26 cellular contexts compared by ENCODE assay signal in the genomic region with DNA sequence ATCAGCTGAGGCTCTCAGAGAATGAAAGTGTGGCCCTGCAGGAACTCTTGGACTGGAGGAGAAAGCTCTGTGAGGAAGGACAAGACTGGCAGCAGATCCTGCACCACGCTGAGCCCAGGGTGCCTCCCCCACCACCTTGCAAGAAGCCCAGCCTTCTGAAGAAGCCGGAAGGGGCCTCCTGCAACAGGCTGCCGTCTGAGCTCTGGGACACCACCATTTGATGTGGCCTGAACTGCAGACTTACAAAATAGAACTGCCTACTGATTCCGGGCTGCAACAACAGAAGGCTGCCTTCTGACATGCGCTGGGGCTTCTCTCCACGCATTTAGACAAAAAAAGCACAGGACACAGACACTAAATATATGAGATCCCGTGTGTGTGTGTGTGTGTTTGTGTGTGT.
"Had no signal": no experiment of that assay in that cellular context is flagged by ENCODE, and none has a peak within 500 bp of the region (broad histone marks: within the 10 kb centered on the region; RNA-seq: fewer than 3 reads in every experiment).

No MANE protein-coding gene starts in this region.

- H3K27me3 Mint-ChIP-seq: activated CD4-positive, alpha-beta memory T cell treated with anti-CD3 and anti-CD28 coated beads for 36 hours; activated CD4-positive, alpha-beta T cell treated with anti-CD3 and anti-CD28 coated beads, Interleukin-2, amount 10 ng/mL, durations not matched to agents 7 days and 5 days had no signal

- H3K36me3 Mint-ChIP-seq: activated CD4-positive, alpha-beta memory T cell treated with anti-CD3 and anti-CD28 coated beads for 36 hours; activated naive CD4-positive, alpha-beta T cell treated with anti-CD3 and anti-CD28 coated beads, Interleukin-2, amount 50 U/mL, for 72 hours; T-cell had no signal

- H3K4me3 Mint-ChIP-seq: activated CD4-positive, alpha-beta memory T cell treated with anti-CD3 and anti-CD28 coated beads for 36 hours; activated CD4-positive, alpha-beta T cell treated with anti-CD3 and anti-CD28 coated beads, Interleukin-2, amount 10 ng/mL, durations not matched to agents 7 days and 5 days; activated T-cell treated with anti-CD3 and anti-CD28 coated beads, Interleukin-2, amount 50 U/mL, for 4 hours; T-cell had no signal

- H3K27me3 ChIP-seq: brain microvascular endothelial cell, cardiac muscle cell had no signal

- H3K9me3 Mint-ChIP-seq: activated CD4-positive, alpha-beta memory T cell treated with anti-CD3 and anti-CD28 coated beads for 36 hours; activated CD4-positive, alpha-beta T cell treated with anti-CD3 and anti-CD28 coated beads, Interleukin-2, amount 10 ng/mL, durations not matched to agents 7 days and 5 days; activated naive CD4-positive, alpha-beta T cell treated with anti-CD3 and anti-CD28 coated beads, Interleukin-2, amount 50 U/mL, for 72 hours; activated T-cell treated with anti-CD3 and anti-CD28 coated beads, Interleukin-2, amount 50 U/mL, for 4 hours had no signal

- H3K27ac ChIP-seq: brain microvascular endothelial cell, cardiac muscle cell, VCaP had no signal

- DNase-seq: activated CD4-positive, alpha-beta memory T cell treated with anti-CD3 and anti-CD28 coated beads for 36 hours; activated CD4-positive, alpha-beta T cell treated with anti-CD3 and anti-CD28 coated beads, Interleukin-2, amount 10 ng/mL, durations not matched to agents 7 days and 5 days; activated CD4-positive, CD25-positive, alpha-beta regulatory T cell; activated CD8-positive, alpha-beta memory T cell treated with anti-CD3 and anti-CD28 coated beads for 24 hours; activated effector memory CD4-positive, alpha-beta T cell treated with anti-CD3 and anti-CD28 coated beads, Interleukin-2, amount 50 U/mL, for 16 hours; activated naive CD4-positive, alpha-beta T cell treated with Interleukin-2 at 50 U/mL for 16 hours; activated T-cell treated with anti-CD3 and anti-CD28 coated beads, Interleukin-2, amount 50 U/mL, for 4 hours; brain microvascular endothelial cell; Kasumi-1; NCI-H1092; NCI-H1417 treated with DMSO at 0.1 percent for 48 hours; NCI-H1694; NCI-H2029; NCI-H2107; NCI-H2171 treated with DMSO at 0.1 percent for 48 hours; NCI-H226; NCI-H526 treated with DMSO at 0.1 percent for 48 hours; NCI-H82; PC-3; SIG-M5; T-cell; T-helper 2 cell; T1000 had no signal

- H3K4me3 ChIP-seq: cardiac muscle cell had no signal

- H3K36me3 ChIP-seq: brain microvascular endothelial cell, cardiac muscle cell had no signal

- ATAC-seq: activated naive CD4-positive, alpha-beta T cell treated with anti-CD3 and anti-CD28 coated beads, Interleukin-2, amount 50 U/mL, for 72 hours; activated T-cell treated with anti-CD3 and anti-CD28 coated beads, Interleukin-2, amount 50 U/mL, for 4 hours; PC-3; T-cell had no signal

- H3K4me1 Mint-ChIP-seq: activated CD4-positive, alpha-beta T cell treated with anti-CD3 and anti-CD28 coated beads, Interleukin-2, amount 10 ng/mL, durations not matched to agents 7 days and 5 days; T-cell had no signal

- H3K27ac Mint-ChIP-seq: activated CD4-positive, alpha-beta memory T cell treated with anti-CD3 and anti-CD28 coated beads for 36 hours; activated CD4-positive, alpha-beta T cell treated with anti-CD3 and anti-CD28 coated beads, Interleukin-2, amount 10 ng/mL, durations not matched to agents 7 days and 5 days; activated naive CD4-positive, alpha-beta T cell treated with anti-CD3 and anti-CD28 coated beads, Interleukin-2, amount 50 U/mL, for 72 hours; T-cell had no signal
